In the genomic region with DNA sequence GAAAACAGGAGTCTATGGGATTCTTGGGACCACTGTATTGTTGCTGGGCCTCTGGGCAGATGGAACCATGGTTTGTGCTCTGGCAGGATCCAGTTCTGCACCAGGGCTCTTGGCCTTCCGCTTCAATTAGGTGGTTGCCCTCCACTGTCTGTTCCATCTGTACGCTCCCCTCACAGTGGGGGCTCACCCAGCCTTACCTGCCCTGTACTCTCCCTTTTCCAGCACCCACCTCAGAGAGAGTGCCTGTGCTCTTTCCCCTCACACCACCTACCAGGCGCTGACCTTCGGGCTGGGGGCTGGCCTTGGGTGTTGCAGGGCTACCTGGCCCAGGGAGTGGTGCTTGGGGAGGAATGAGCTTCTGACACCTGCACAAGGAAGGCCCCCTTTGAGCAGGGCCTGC, we compare ENCODE assay signal across 21 cellular contexts. TPM values are rescaled to one million over a fixed set of nuclear protein-coding genes. Genes with fewer than 3 reads are reported as not detected.
"Had no signal": no experiment of that assay in that cellular context is flagged by ENCODE, and none has a peak within 500 bp of the region (broad histone marks: within the 10 kb centered on the region; RNA-seq: fewer than 3 reads in every experiment).

No MANE protein-coding gene starts in this region.

- H3K27me3 Mint-ChIP-seq: activated CD4-positive, alpha-beta T cell treated with anti-CD3 and anti-CD28 coated beads, Interleukin-2, amount 10 ng/mL, durations not matched to agents 24 days and 14 days; activated naive CD8-positive, alpha-beta T cell treated with anti-CD3 and anti-CD28 coated beads for 36 hours; naive thymus-derived CD8-positive, alpha-beta T cell had no signal

- H3K4me3 Mint-ChIP-seq: activated CD4-positive, alpha-beta T cell treated with anti-CD3 and anti-CD28 coated beads, Interleukin-2, amount 10 ng/mL, durations not matched to agents 24 days and 14 days; activated CD8-positive, alpha-beta T cell treated with anti-CD3 and anti-CD28 coated beads, Interleukin-2, amount 10 ng/mL, durations not matched to agents 7 days and 5 days; activated naive CD8-positive, alpha-beta T cell treated with anti-CD3 and anti-CD28 coated beads for 36 hours; naive thymus-derived CD8-positive, alpha-beta T cell had no signal

- H3K4me3 ChIP-seq: gastroesophageal sphincter, skin epidermis, tibial nerve, vagina had no signal

- H3K27ac Mint-ChIP-seq: activated CD4-positive, alpha-beta T cell treated with anti-CD3 and anti-CD28 coated beads, Interleukin-2, amount 10 ng/mL, durations not matched to agents 24 days and 14 days; activated CD8-positive, alpha-beta T cell treated with anti-CD3 and anti-CD28 coated beads, Interleukin-2, amount 10 ng/mL, durations not matched to agents 7 days and 5 days; activated naive CD8-positive, alpha-beta T cell treated with anti-CD3 and anti-CD28 coated beads for 36 hours had no signal

- H3K9me3 Mint-ChIP-seq: activated CD4-positive, alpha-beta T cell treated with anti-CD3 and anti-CD28 coated beads, Interleukin-2, amount 10 ng/mL, durations not matched to agents 24 days and 14 days; activated naive CD8-positive, alpha-beta T cell treated with anti-CD3 and anti-CD28 coated beads for 36 hours; naive thymus-derived CD8-positive, alpha-beta T cell had no signal

- H3K27me3 ChIP-seq: gastroesophageal sphincter, tibial nerve, vagina had no signal

- H3K27ac ChIP-seq: tibial nerve, vagina had no signal

- H3K9me3 ChIP-seq: gastroesophageal sphincter, vagina had no signal

- DNase-seq: activated CD4-positive, alpha-beta T cell treated with anti-CD3 and anti-CD28 coated beads, Interleukin-2, amount 10 ng/mL, durations not matched to agents 24 days and 14 days; activated CD4-positive, CD25-positive, alpha-beta regulatory T cell; activated CD8-positive, alpha-beta memory T cell treated with anti-CD3 and anti-CD28 coated beads, Interleukin-2, amount 50 U/mL, for 4 hours; activated CD8-positive, alpha-beta T cell treated with anti-CD3 and anti-CD28 coated beads, Interleukin-2, amount 10 ng/mL, durations not matched to agents 7 days and 5 days; activated naive CD8-positive, alpha-beta T cell treated with anti-CD3 and anti-CD28 coated beads for 36 hours; amygdala; dermis blood vessel endothelial cell; erythroblast; left colon; naive thymus-derived CD8-positive, alpha-beta T cell; retina; stimulated activated CD4-positive, alpha-beta T cell treated with anti-CD3 and anti-CD28 coated beads, Interleukin-15, amount 100 ng/mL, for 24 hours; stimulated activated CD4-positive, alpha-beta T cell treated with anti-CD3 and anti-CD28 coated beads, Interleukin-4, amount 100 ng/mL, for 1 hour; stimulated activated naive CD4-positive, alpha-beta T cell treated with Interleukin-2 at 50 U/mL for 16 hours; T-helper 2 cell had no signal

- H3K36me3 ChIP-seq: gastroesophageal sphincter, vagina had no signal

- ATAC-seq: activated CD8-positive, alpha-beta T cell treated with anti-CD3 and anti-CD28 coated beads, Interleukin-2, amount 10 ng/mL, durations not matched to agents 7 days and 5 days; gastroesophageal sphincter; naive thymus-derived CD8-positive, alpha-beta T cell had no signal

RNA-seq across cellular contexts. Expression of gene ERVH48-1, which starts 56.4 kb away (rescaled TPM):
- total RNA-seq: dermis blood vessel endothelial cell, gastroesophageal sphincter, left colon, lung microvascular endothelial cell, mucosa of gallbladder, tibial nerve, vagina had no signal
